Comparison of ENCODE assay signal across 9 cellular contexts in genomic region chr3:188294823-188295487, GRCh38.
DNase-seq lines count a peak whose midpoint lies in the region; ATAC-seq lines count a peak whose summit lies in the region.
"Had no signal": no experiment of that assay in that cellular context is flagged by ENCODE, and none has a peak within 500 bp of the region (broad histone marks: within the 10 kb centered on the region; RNA-seq: fewer than 3 reads in every experiment).

No MANE protein-coding gene starts in this region.

- H3K27ac ChIP-seq in mucosa of rectum (ENCODE audit: low read depth in 2 of 2, low read length in 2 of 2) = peak overlapping the region; percentile 17 to 40

- no peak overlapping the region for H3K9ac ChIP-seq in mucosa of rectum (ENCODE audit: low read depth in 1 of 2, low read length in 2 of 2)

- H3K36me3 ChIP-seq in mucosa of rectum (ENCODE audit: control insufficient read depth in 2 of 2, insufficient read depth in 2 of 2, low read length in 2 of 2) = no peaks in the 10 kb centered on the region

- peaks cover 9 to 32% of the 10 kb centered on the region in 2 donors for H3K4me1 ChIP-seq in mucosa of rectum (ENCODE audit: control insufficient read depth in 2 of 2, insufficient read depth in 2 of 2, low read length in 2 of 2)

- DNase-seq in DMS79 (lab: John Stamatoyannopoulos, UW) (peak; percentile 51), NCI-H2196 treated with DMSO at 0.1 percent for 48 hours (lab: John Stamatoyannopoulos, UW; ENCODE audit: unreplicated experiment) (peak; percentile 99), dermis blood vessel endothelial cell (peak; percentile 93), RPMI8226 (no peak), AML-193 (lab: John Stamatoyannopoulos, UW) (no peak)
- DNase-seq in activated CD4-positive, alpha-beta T cell treated with anti-CD3 and anti-CD28 coated beads, Interleukin-2, amount 50 U/mL, for 4 hours = no peak

- no peaks in the 10 kb centered on the region for H3K27me3 ChIP-seq in mucosa of rectum (ENCODE audit: control insufficient read depth in 2 of 2, insufficient read depth in 2 of 2, low read length in 2 of 2)

- no peaks in the 10 kb centered on the region for H3K9me3 ChIP-seq in mucosa of rectum (ENCODE audit: control insufficient read depth in 2 of 2, low read length in 2 of 2)

- ATAC-seq in HG02571 (IDR thresholded peaks at IDR 0.05; ENCODE audit: unreplicated experiment) = no peak
- ATAC-seq: K562 had no signal

- no peak overlapping the region for H3K4me3 ChIP-seq in mucosa of rectum (ENCODE audit: low read length in 2 of 2)
- H3K4me3 ChIP-seq: K562 had no signal

Comparison
In these comparisons a context has a peak if more than half of its experiments do, and no peak if none do; other contexts are left out.
1. DNase-seq: peak in DMS79 (single experiment), NCI-H2196 treated with DMSO at 0.1 percent for 48 hours (single experiment) and dermis blood vessel endothelial cell (single experiment); none in activated CD4-positive, alpha-beta T cell treated with anti-CD3 and anti-CD28 coated beads, Interleukin-2, amount 50 U/mL, for 4 hours (0 of 2), RPMI8226 (single experiment) and AML-193 (0 of 2).